1 cellular context compared by ENCODE assay signal in genomic region chr16:77190478-77191258, GRCh38.
TF ChIP-seq lines count a peak whose summit lies in the region.

MON1B (plus strand) TSS chr16:77191190; CDS start chr16:77191486, 296 bp downstream.

TF ChIP-seq in HepG2, 621 proteins besides CTCF, POLR2A, EP300 and RAD21 (continued from another document and continues in another):
- TF ChIP-seq ZNF407 (CRISPR knock-in tag; IDR thresholded peaks at IDR 0.05; ENCODE audit: not compliant biosample characterization) (peak; percentile 18), ZNF24 (IDR thresholded peaks at IDR 0.05) (no peak), ZNF687 (CRISPR knock-in tag; IDR thresholded peaks at IDR 0.05) (peak; percentile 88), JUND (CRISPR knock-in tag; IDR thresholded peaks at IDR 0.05) (0 out of 2 replicates have a peak, but pooled peaks have one; percentile 1), ZNF570 (CRISPR knock-in tag; IDR thresholded peaks at IDR 0.05; ENCODE audit: borderline replicate concordance) (no peak), ZNF616 (CRISPR knock-in tag; IDR thresholded peaks at IDR 0.05; ENCODE audit: low read depth) (no peak), YEATS4 (CRISPR knock-in tag; IDR thresholded peaks at IDR 0.05; ENCODE audit: borderline replicate concordance) (peak; percentile 92), PHF5A (CRISPR knock-in tag; IDR thresholded peaks at IDR 0.05; ENCODE audit: low read depth, unreplicated experiment) (peak; percentile 61), ZNF431 (CRISPR knock-in tag; IDR thresholded peaks at IDR 0.05; ENCODE audit: borderline replicate concordance, low read depth) (peak; percentile 93; the same call in 1 of the 2 replicates), ZBTB14 (CRISPR knock-in tag; IDR thresholded peaks at IDR 0.05) (no peak), JUN (CRISPR knock-in tag; IDR thresholded peaks at IDR 0.05) (no peak), ZNF18 (CRISPR knock-in tag; IDR thresholded peaks at IDR 0.05; ENCODE audit: insufficient replicate concordance) (no peak), ZNF253 (CRISPR knock-in tag; IDR thresholded peaks at IDR 0.05; ENCODE audit: borderline replicate concordance) (no peak), MBNL3 (CRISPR knock-in tag; conservative IDR thresholded peaks at IDR 0.05) (no peak), MIER3 (CRISPR knock-in tag; IDR thresholded peaks at IDR 0.05; ENCODE audit: borderline replicate concordance) (peak; percentile 77), AKAP8 (CRISPR knock-in tag; IDR thresholded peaks at IDR 0.05) (0 out of 2 replicates have a peak, but pooled peaks have one; percentile 31), NAIF1 (CRISPR knock-in tag; IDR thresholded peaks at IDR 0.05; ENCODE audit: borderline replicate concordance) (no peak), NCOA2 (CRISPR knock-in tag; IDR thresholded peaks at IDR 0.05) (peak; percentile 39; the same call in 1 of the 2 replicates), RBM22 (optimal IDR thresholded peaks at IDR 0.05; ENCODE audit: low read length) (no peak), HHEX (CRISPR knock-in tag; IDR thresholded peaks at IDR 0.05) (no peak), ATF6 (CRISPR knock-in tag; conservative IDR thresholded peaks at IDR 0.05) (no peak; the same call in 1 of the 2 replicates), ZGPAT (CRISPR knock-in tag; IDR thresholded peaks at IDR 0.05) (peak; percentile 64; the same call in 1 of the 2 replicates), POGK (CRISPR knock-in tag; conservative IDR thresholded peaks at IDR 0.05) (peak; percentile 71), NFKB2 (CRISPR knock-in tag; IDR thresholded peaks at IDR 0.05; ENCODE audit: borderline replicate concordance) (peak; percentile 23; the same call in 1 of the 2 replicates), ZNF121 (CRISPR knock-in tag; IDR thresholded peaks at IDR 0.05) (no peak), ZNF251 (CRISPR knock-in tag; IDR thresholded peaks at IDR 0.05) (no peak), ZFAT (CRISPR knock-in tag; conservative IDR thresholded peaks at IDR 0.05) (no peak), GMEB1 (CRISPR knock-in tag; IDR thresholded peaks at IDR 0.05; ENCODE audit: borderline replicate concordance) (peak; percentile 84), ZNF670 (CRISPR knock-in tag; IDR thresholded peaks at IDR 0.05; ENCODE audit: borderline replicate concordance) (peak; percentile 89; the same call in 1 of the 2 replicates), ZNF224 (CRISPR knock-in tag; IDR thresholded peaks at IDR 0.05) (no peak; the same call in 1 of the 2 replicates), SPEN (CRISPR knock-in tag; IDR thresholded peaks at IDR 0.05; ENCODE audit: low read depth) (peak; percentile 76), CREBL2 (CRISPR knock-in tag; IDR thresholded peaks at IDR 0.05; ENCODE audit: borderline replicate concordance) (peak; percentile 62; the same call in 1 of the 2 replicates), ZNF841 (CRISPR knock-in tag; IDR thresholded peaks at IDR 0.05; ENCODE audit: borderline replicate concordance) (no peak), NRL (CRISPR knock-in tag; IDR thresholded peaks at IDR 0.05; ENCODE audit: borderline replicate concordance) (peak; percentile 39; the same call in 1 of the 2 replicates)
